ENCODE assay signal across 8 cellular contexts in genomic region chr2:7911196-7911595, GRCh38.
"Had no signal": no experiment of that assay in that cellular context is flagged by ENCODE, and none has a peak within 500 bp of the region (broad histone marks: within the 10 kb centered on the region; RNA-seq: fewer than 3 reads in every experiment).

No MANE protein-coding gene starts in this region.

- H3K27ac ChIP-seq: GM23248, HL-60 had no signal

- H2AFZ ChIP-seq: GM23248 had no signal

- H3K9ac ChIP-seq: GM23248 had no signal

- FAIRE-seq: H54 had no signal

- DNase-seq: GM23248, GOT3, H9, HCEC 1CT, Kasumi-1, KG1 had no signal

- H3K4me3 ChIP-seq: GM23248 had no signal
